In genomic region chr1:116909511-116910378, GRCh38 we compare ENCODE assay signal across 8 cellular contexts. TPM values are rescaled to one million over a fixed set of nuclear protein-coding genes. Genes with fewer than 3 reads are reported as not detected.
A peak's percentile ranks its signal among the peaks of the same experiment; 100 is the strongest.
DNase-seq lines count a peak whose midpoint lies in the region; ATAC-seq and TF ChIP-seq lines count a peak whose summit lies in the region.

Gene PTGFRN, plus strand, starts transcription at chr1:116909916. Its CDS starts 288 bp downstream, at chr1:116910204.

- H3K4me1 ChIP-seq in Caco-2, result peaks cover 7% of the 10 kb centered on the region; the same call in 1 of the 2 replicates

- H3K4me3 ChIP-seq in Caco-2 (ENCODE audit: low read depth, low read length), result peak within 1 kb of the TSS; percentile 60
- peak within 1 kb of the TSS; percentile 21 for H3K4me3 ChIP-seq in WI38 (ENCODE audit: low read depth, low read length)

- H3K27me3 Mint-ChIP-seq in Caco-2 (ENCODE audit: insufficient read depth, unreplicated experiment), result no peaks in the 10 kb centered on the region

- peak; percentile 71 to 75 for DNase-seq in Caco-2
- DNase-seq in LHCN-M2 (ENCODE audit: low read depth), result peak; percentile 61
- DNase-seq in dermis blood vessel endothelial cell, result peak; percentile 52
- DNase-seq in left lobe of liver (ENCODE audit: low spot score), result peak; percentile 75
- peak; percentile 37 to 48 for DNase-seq in stimulated activated CD4-positive, alpha-beta T cell treated with anti-CD3 and anti-CD28 coated beads, Interleukin-2, amount 100 ng/mL, for 24 hours
- no peak for DNase-seq in activated gamma-delta T cell treated with Interleukin-2 at 50 U/mL for 16 hours
- no peak for DNase-seq in NCI-H187 treated with DMSO at 0.1 percent for 48 hours (lab: John Stamatoyannopoulos, UW)

- no peaks in the 10 kb centered on the region for H3K4me1 Mint-ChIP-seq in Caco-2 (ENCODE audit: low read depth, unreplicated experiment)

- ATAC-seq in left lobe of liver, result peak; percentile 81

- BruUV-seq in Caco-2 (replicated peaks; lab: Mats Ljungman, UMichigan), result no TSS peak

- intact Hi-C loops in Caco-2 (cut with micrococcal nuclease; ENCODE audit: unreplicated experiment), result loop anchor here (10.0 kb wide), 1 partner anchor 145 kb away; no protein-coding TSS in a partner anchor

- peak within 1 kb of the TSS; percentile 42 for H3K27ac Mint-ChIP-seq in Caco-2 (ENCODE audit: unreplicated experiment)

- no peaks in the 10 kb centered on the region for H3K36me3 ChIP-seq in Caco-2 (ENCODE audit: control insufficient read depth, insufficient read depth, low read length)

- H3K27me3 ChIP-seq in Caco-2 (replicated peaks; ENCODE audit: control insufficient read depth, insufficient read depth, low read length), result no peaks in the 10 kb centered on the region

- no peaks in the 10 kb centered on the region for H3K9me3 Mint-ChIP-seq in Caco-2 (ENCODE audit: unreplicated experiment)

- H3K9me3 ChIP-seq in Caco-2, result no peaks in the 10 kb centered on the region

- POLR2A ChIA-PET in Caco-2 (lab: Charles Lee), result no interaction called here

- CTCF ChIA-PET in Caco-2 (lab: Charles Lee), result no interaction called here

- H3K4me3 Mint-ChIP-seq in Caco-2 (ENCODE audit: unreplicated experiment), result no peak within 1 kb of the TSS

- no peaks in the 10 kb centered on the region for H3K36me3 Mint-ChIP-seq in Caco-2 (ENCODE audit: insufficient read depth, unreplicated experiment)

- TF ChIP-seq CTCF in Caco-2 (IDR thresholded peaks at IDR 0.05; ENCODE audit: insufficient read depth in 1 of 2, low read depth in 1 of 2, low read length in 1 of 2, severe bottlenecking in 1 of 2, unreplicated experiment in 1 of 2) (no peak), WI38 (IDR thresholded peaks at IDR 0.05; ENCODE audit: low read depth, low read length) (no peak)

RNA-seq across cellular contexts. Expression of gene PTGFRN, which starts in this region (rescaled TPM):
- 12.9 and 16.2 TPM in 2 replicates for total RNA-seq in Caco-2 (2022)
- total RNA-seq in LHCN-M2 (2014; rRNA removed), result 60.0 and 61.7 TPM in 2 replicates
- polyA plus RNA-seq in LHCN-M2 (2012), result 29.1 TPM
- total RNA-seq in dermis blood vessel endothelial cell, result 71.8 and 76.4 TPM in 2 replicates
- 11.9 TPM for total RNA-seq in left lobe of liver

Comparison
In these comparisons a context has a peak if more than half of its experiments do, and no peak if none do; other contexts are left out.
1. DNase-seq: peak in Caco-2 (2 of 2), LHCN-M2 (single experiment), dermis blood vessel endothelial cell (single experiment), left lobe of liver (single experiment) and stimulated activated CD4-positive, alpha-beta T cell treated with anti-CD3 and anti-CD28 coated beads, Interleukin-2, amount 100 ng/mL, for 24 hours (2 of 2); none in activated gamma-delta T cell treated with Interleukin-2 at 50 U/mL for 16 hours (single experiment) and NCI-H187 treated with DMSO at 0.1 percent for 48 hours (single experiment).